Comparison of ENCODE assay signal across 8 cellular contexts in genomic region chr7:100691676-100692577, GRCh38. TPM values are rescaled to one million over a fixed set of nuclear protein-coding genes. Genes with fewer than 3 reads are reported as not detected.
DNase-seq lines count a peak whose midpoint lies in the region; ATAC-seq, FAIRE-seq and TF ChIP-seq lines count a peak whose summit lies in the region.

No MANE protein-coding gene starts in this region.

- H3K27ac ChIP-seq in A549 (no peak overlapping the region), astrocyte (ENCODE audit: low read depth, low read length) (no peak overlapping the region), hepatocyte (no peak overlapping the region)

- H3K9ac ChIP-seq in astrocyte (ENCODE audit: low read length), result peak overlapping the region; percentile 87

- peak overlapping the region; percentile 97 for H3K4me3 Mint-ChIP-seq in astrocyte (ENCODE audit: unreplicated experiment)

- peaks cover 2% of the 10 kb centered on the region for H3K9me3 Mint-ChIP-seq in astrocyte (ENCODE audit: unreplicated experiment)

- peak; percentile 87 for TF ChIP-seq CTCF in A549 (IDR thresholded peaks at IDR 0.05)
- TF ChIP-seq CTCF in GM13977 (IDR thresholded peaks at IDR 0.05; ENCODE audit: extremely low read depth, insufficient read depth, missing control alignments), result peak; percentile 92
- TF ChIP-seq CTCF in astrocyte (IDR thresholded peaks at IDR 0.05; ENCODE audit: insufficient read depth, low read depth, low read length), result peak; percentile 64
- TF ChIP-seq CTCF in hepatocyte (IDR thresholded peaks at IDR 0.05; ENCODE audit: poor library complexity), result peak; percentile 96

- H3K27me3 ChIP-seq in astrocyte (ENCODE audit: insufficient read depth, low read length), result no peaks in the 10 kb centered on the region
- no peaks in the 10 kb centered on the region for H3K27me3 ChIP-seq in hepatocyte

- DNase-seq in A549 (ENCODE audit: low read depth in 1 of 2, low spot score in 1 of 2), result peak; percentile 74 to 93
- DNase-seq in GM13977 (ENCODE audit: low spot score), result peak; percentile 90
- DNase-seq in NCI-H1048 (lab: John Stamatoyannopoulos, UW), result peak; percentile 61
- peak; percentile 38 for DNase-seq in T1000 (lab: John Stamatoyannopoulos, UW)
- peak; percentile 25 for DNase-seq in astrocyte (ENCODE audit: low read depth)
- peak; percentile 89 for DNase-seq in hepatocyte (ENCODE audit: low spot score)
- peak; percentile 90 for DNase-seq in retina

- TF ChIP-seq POLR2A in A549 (IDR thresholded peaks at IDR 0.05; ENCODE audit: low read length), result no peak

- no peak overlapping the region for H3K4me3 ChIP-seq in A549
- peak overlapping the region; percentile 78 for H3K4me3 ChIP-seq in astrocyte (ENCODE audit: insufficient read depth, low read depth, low read length)
- H3K4me3 ChIP-seq in hepatocyte, result no peak overlapping the region

- peaks cover 26% of the 10 kb centered on the region for H3K4me1 ChIP-seq in A549
- H3K4me1 ChIP-seq in astrocyte (ENCODE audit: insufficient read depth, low read length), result peaks cover 28% of the 10 kb centered on the region
- H3K4me1 ChIP-seq in hepatocyte (ENCODE audit: insufficient read depth), result peaks cover 20% of the 10 kb centered on the region

- H3K4me2 ChIP-seq in A549 (peak overlapping the region; percentile 99), astrocyte (ENCODE audit: low read length) (peak overlapping the region; percentile 98), hepatocyte (peak overlapping the region; percentile 95)

- 61% methylated on average over 18 of the region's 28 CpGs for WGBS in A549 (ENCODE audit: missing lambda C conversion rate)
- 31% methylated on average over 28 of the region's 28 CpGs for WGBS in hepatocyte (ENCODE audit: low lambda C conversion rate, missing lambda C conversion rate)

- H3K79me2 ChIP-seq in astrocyte (ENCODE audit: insufficient read depth, low read length), result peaks cover 54% of the 10 kb centered on the region
- peaks cover 66% of the 10 kb centered on the region for H3K79me2 ChIP-seq in hepatocyte

- POLR2A ChIA-PET in A549 (lab: Yijun Ruan, JAX), result interaction anchor here (0.5 to 1.3 kb wide), 2 partner anchors 12 to 14 kb away, joined by 3 to 6 read pairs; partner anchors contain the start of gene POP7

- TF ChIP-seq RAD21 in A549 (conservative IDR thresholded peaks at IDR 0.05 in 1 of 2, IDR thresholded peaks at IDR 0.05 in 1 of 2), result peak; percentile 75 to 78

- peaks cover 12% of the 10 kb centered on the region for H3K4me1 Mint-ChIP-seq in astrocyte (ENCODE audit: low read depth, unreplicated experiment)

- H3K27ac Mint-ChIP-seq in astrocyte (ENCODE audit: unreplicated experiment), result peak overlapping the region; percentile 42

- no peak for TF ChIP-seq EP300 in A549 (IDR thresholded peaks at IDR 0.05)

- CTCF ChIA-PET in A549 (lab: Yijun Ruan, JAX), result interaction anchor here (0.6 to 10.6 kb wide), 65 partner anchors 8 to 248 kb away, joined by 3 to 158 read pairs (median 4); partner anchors contain the start of genes ACTL6B, EPO, GNB2 and MOSPD3

- H3K36me3 ChIP-seq in astrocyte (ENCODE audit: insufficient read depth, low read length), result no peaks in the 10 kb centered on the region
- H3K36me3 ChIP-seq in hepatocyte (replicated peaks; ENCODE audit: insufficient read depth, low read depth), result no peaks in the 10 kb centered on the region

- ATAC-seq in A549 (peak; percentile 72 to 94; a peak in 5 of 6 replicates), HG03097 (IDR thresholded peaks at IDR 0.05; ENCODE audit: low FRiP score, unreplicated experiment) (no peak)

- peaks cover 5% of the 10 kb centered on the region for H3K36me3 Mint-ChIP-seq in astrocyte (ENCODE audit: low read depth, unreplicated experiment)

- peaks cover 4% of the 10 kb centered on the region for H3K27me3 Mint-ChIP-seq in astrocyte (ENCODE audit: low read depth, unreplicated experiment)

- H4K20me1 ChIP-seq in astrocyte (ENCODE audit: insufficient read depth, low read length) (peaks cover 55% of the 10 kb centered on the region), hepatocyte (ENCODE audit: insufficient read depth, poor library complexity, severe bottlenecking) (peaks cover 64% of the 10 kb centered on the region)

- FAIRE-seq in A549 (lab: Jason Lieb, UNC), result no peak
- FAIRE-seq in astrocyte (lab: Jason Lieb, UNC), result no peak

- H3K9me3 ChIP-seq in A549 (no peaks in the 10 kb centered on the region), astrocyte (ENCODE audit: insufficient read depth, low read depth, low read length) (no peaks in the 10 kb centered on the region), hepatocyte (ENCODE audit: low read depth) (no peaks in the 10 kb centered on the region)

- H2AFZ ChIP-seq in astrocyte (ENCODE audit: low read depth, low read length), result no peak overlapping the region
- H2AFZ ChIP-seq in hepatocyte, result no peak overlapping the region

- H3K9me2 ChIP-seq in hepatocyte (replicated peaks; ENCODE audit: insufficient read depth), result no peaks in the 10 kb centered on the region

- in situ Hi-C loops in GM13977 (cut with MboI; ENCODE audit: low pct_unique_long_range_greater_than_20kb, low sequenced_read_pairs, unreplicated experiment), result no loop called here

TF ChIP-seq in A549, 52 proteins besides CTCF, POLR2A, EP300 and RAD21 (continues in another document):
- TF ChIP-seq HMGXB4 (CRISPR knock-in tag; IDR thresholded peaks at IDR 0.05; ENCODE audit: borderline replicate concordance), result no peak
- TF ChIP-seq NPAS2 (CRISPR knock-in tag; IDR thresholded peaks at IDR 0.05; ENCODE audit: borderline replicate concordance), result no peak
- TF ChIP-seq ATOH8 (CRISPR knock-in tag; IDR thresholded peaks at IDR 0.05; ENCODE audit: low read depth), result no peak
- no peak for TF ChIP-seq CHD4 (IDR thresholded peaks at IDR 0.05; ENCODE audit: borderline replicate concordance)
- TF ChIP-seq EHF (CRISPR knock-in tag; IDR thresholded peaks at IDR 0.05), result no peak

RNA-seq across cellular contexts. Expression of gene GIGYF1, which starts 2.1 kb away (rescaled TPM):
- 5.1 and 5.8 TPM in 2 replicates for polyA plus RNA-seq in A549 (2011; rRNA removed)
- 7.2 and 9.9 TPM in 2 replicates for polyA plus RNA-seq in A549 (2012; cell fraction: cytosol; rRNA removed)
- polyA plus RNA-seq in A549 (2012; cell fraction: nucleus; rRNA removed), result 64.9 and 66.5 TPM in 2 replicates
- 15.0 to 20.5 TPM (median 18.9 TPM) in 3 replicates for polyA plus RNA-seq in A549 (2017; fragmentation: RNase III; extraction: RNeasy Plus Mini Kit Qiagen cat#74134 plus additional on column Dnase treatment)
- 4.2 and 5.5 TPM in 2 replicates for polyA minus RNA-seq in A549 (2011; rRNA and poly(A)+ RNA removed)
- 21.3 and 23.2 TPM in 2 replicates for total RNA-seq in astrocyte
- total RNA-seq in hepatocyte, result 14.2 and 17.6 TPM in 2 replicates
- polyA plus RNA-seq in hepatocyte, result 13.2 and 16.8 TPM in 2 replicates

RNA-seq across cellular contexts. Expression of gene POP7, which starts 14.0 kb away (rescaled TPM):
- polyA plus RNA-seq in A549 (2011; rRNA removed) (29.5 and 37.3 TPM in 2 replicates), A549 (2017; fragmentation: RNase III; extraction: RNeasy Plus Mini Kit Qiagen cat#74134 plus additional on column Dnase treatment) (72.3 to 77.4 TPM (median 74.8 TPM) in 3 replicates), hepatocyte (48.7 and 59.2 TPM in 2 replicates)
- polyA plus RNA-seq in A549 (2012; cell fraction: cytosol; rRNA removed), result 144 and 155 TPM in 2 replicates
- polyA plus RNA-seq in A549 (2012; cell fraction: nucleus; rRNA removed), result 83.7 and 98.8 TPM in 2 replicates
- polyA minus RNA-seq in A549 (2011; rRNA and poly(A)+ RNA removed), result 14.5 and 18.9 TPM in 2 replicates
- total RNA-seq in astrocyte (39.1 and 40.6 TPM in 2 replicates), hepatocyte (30.1 and 39.2 TPM in 2 replicates)

RNA-seq across cellular contexts. Expression of gene GNB2, which starts 18.4 kb away (rescaled TPM):
- polyA plus RNA-seq in A549 (2011; rRNA removed), result 50.8 and 67.2 TPM in 2 replicates
- 209 and 297 TPM in 2 replicates for polyA plus RNA-seq in A549 (2012; cell fraction: cytosol; rRNA removed)
- 258 and 281 TPM in 2 replicates for polyA plus RNA-seq in A549 (2012; cell fraction: nucleus; rRNA removed)
- 156 to 169 TPM (median 163 TPM) in 3 replicates for polyA plus RNA-seq in A549 (2017; fragmentation: RNase III; extraction: RNeasy Plus Mini Kit Qiagen cat#74134 plus additional on column Dnase treatment)
- 66.3 and 103 TPM in 2 replicates for polyA minus RNA-seq in A549 (2011; rRNA and poly(A)+ RNA removed)
- 270 and 274 TPM in 2 replicates for total RNA-seq in astrocyte
- 99.6 and 111 TPM in 2 replicates for total RNA-seq in hepatocyte
- 204 and 222 TPM in 2 replicates for polyA plus RNA-seq in hepatocyte

RNA-seq across cellular contexts. Expression of gene EPO, which starts 28.3 kb away (rescaled TPM):
- polyA plus RNA-seq in A549 (2011; rRNA removed), result not detected in 2 replicates
- polyA plus RNA-seq in A549 (2012; cell fraction: cytosol; rRNA removed), result not detected in 2 replicates
- 0.14 and 0.16 TPM in 2 replicates for polyA plus RNA-seq in A549 (2012; cell fraction: nucleus; rRNA removed)
- not detected in 3 replicates for polyA plus RNA-seq in A549 (2017; fragmentation: RNase III; extraction: RNeasy Plus Mini Kit Qiagen cat#74134 plus additional on column Dnase treatment)
- polyA minus RNA-seq in A549 (2011; rRNA and poly(A)+ RNA removed), result not detected in 2 replicates
- not detected in 2 replicates for total RNA-seq in astrocyte
- 0.16 and 1.3 TPM in 2 replicates for total RNA-seq in hepatocyte
- polyA plus RNA-seq in hepatocyte, result 0.11 TPM in 1 of 2 replicates, not detected in the other

RNA-seq across cellular contexts. Expression of gene ACTL6B, which starts 35.7 kb away (rescaled TPM):
- polyA plus RNA-seq in A549 (2011; rRNA removed) (not detected in 2 replicates), A549 (2017; fragmentation: RNase III; extraction: RNeasy Plus Mini Kit Qiagen cat#74134 plus additional on column Dnase treatment) (not detected in 3 replicates), hepatocyte (not detected in 2 replicates)
- polyA plus RNA-seq in A549 (2012; cell fraction: cytosol; rRNA removed), result not detected in 2 replicates
- not detected in 2 replicates for polyA plus RNA-seq in A549 (2012; cell fraction: nucleus; rRNA removed)
- polyA minus RNA-seq in A549 (2011; rRNA and poly(A)+ RNA removed), result not detected in 2 replicates
- total RNA-seq in astrocyte (not detected in 2 replicates), hepatocyte (not detected in 2 replicates)

Comparison
In these comparisons a context has a peak if more than half of its experiments do, and no peak if none do; other contexts are left out.
1. DNase-seq: peak in every context shown above with its lines; median percentile 90 in GM13977; 90 in retina; 89 in hepatocyte; 84 in A549; 61 in NCI-H1048; 38 in T1000; 25 in astrocyte.